ENCODE assay signal across 15 cellular contexts in genomic region chr11:8685820-8686219, GRCh38. TPM values are rescaled to one million over a fixed set of nuclear protein-coding genes. Genes with fewer than 3 reads are reported as not detected.
DNase-seq lines count a peak whose midpoint lies in the region; ATAC-seq and TF ChIP-seq lines count a peak whose summit lies in the region.
"Had no signal": no experiment of that assay in that cellular context is flagged by ENCODE, and none has a peak within 500 bp of the region (broad histone marks: within the 10 kb centered on the region; RNA-seq: fewer than 3 reads in every experiment).

No MANE protein-coding gene starts in this region.

- no peaks in the 10 kb centered on the region for H3K27me3 Mint-ChIP-seq in activated T-cell treated with anti-CD3 and anti-CD28 coated beads, Interleukin-2, amount 50 U/mL, for 72 hours (ENCODE audit: low read depth)
- no peaks in the 10 kb centered on the region for H3K27me3 Mint-ChIP-seq in activated naive CD8-positive, alpha-beta T cell

- H3K27me3 ChIP-seq in MG63 (no peaks in the 10 kb centered on the region), smooth muscle cell (ENCODE audit: low read depth) (no peaks in the 10 kb centered on the region)
- H3K27me3 ChIP-seq: brain microvascular endothelial cell, upper lobe of left lung had no signal

- H3K27ac Mint-ChIP-seq in activated T-cell treated with anti-CD3 and anti-CD28 coated beads, Interleukin-2, amount 50 U/mL, for 72 hours: peak overlapping the region; percentile 96
- peak overlapping the region; percentile 99 for H3K27ac Mint-ChIP-seq in activated naive CD8-positive, alpha-beta T cell

- no peak overlapping the region for H2AFZ ChIP-seq in smooth muscle cell (ENCODE audit: low read depth)

- peak overlapping the region; percentile 97 for H3K4me3 ChIP-seq in MG63
- H3K4me3 ChIP-seq in smooth muscle cell: no peak overlapping the region
- H3K4me3 ChIP-seq: upper lobe of left lung had no signal

- H3K9ac ChIP-seq in smooth muscle cell (ENCODE audit: low read depth): no peak overlapping the region

- H4K20me1 ChIP-seq in smooth muscle cell (ENCODE audit: low read depth): peaks cover 42% of the 10 kb centered on the region

- H3K9me3 Mint-ChIP-seq in activated T-cell treated with anti-CD3 and anti-CD28 coated beads, Interleukin-2, amount 50 U/mL, for 72 hours: peaks cover 0 to under 1% of the 10 kb centered on the region in 2 donors
- no peaks in the 10 kb centered on the region for H3K9me3 Mint-ChIP-seq in activated naive CD8-positive, alpha-beta T cell (ENCODE audit: low read depth)

- peaks cover 19 to 42% of the 10 kb centered on the region in 2 donors for H3K36me3 Mint-ChIP-seq in activated T-cell treated with anti-CD3 and anti-CD28 coated beads, Interleukin-2, amount 50 U/mL, for 72 hours (ENCODE audit: insufficient read depth in 2 of 2)
- H3K36me3 Mint-ChIP-seq in activated naive CD8-positive, alpha-beta T cell: peaks cover 44% of the 10 kb centered on the region

- H3K4me3 Mint-ChIP-seq in activated T-cell treated with anti-CD3 and anti-CD28 coated beads, Interleukin-2, amount 50 U/mL, for 72 hours: peak overlapping the region; percentile 89 to 94
- peak overlapping the region; percentile 98 for H3K4me3 Mint-ChIP-seq in activated naive CD8-positive, alpha-beta T cell

- H3K4me1 ChIP-seq in smooth muscle cell (ENCODE audit: low read depth): peaks cover 41% of the 10 kb centered on the region

- H3F3A ChIP-seq in smooth muscle cell (ENCODE audit: low read depth): peaks cover 59% of the 10 kb centered on the region

- H3K36me3 ChIP-seq in MG63 (peaks cover 66% of the 10 kb centered on the region), smooth muscle cell (ENCODE audit: low read depth) (no peaks in the 10 kb centered on the region)

- no peak for TF ChIP-seq CTCF in smooth muscle cell (IDR thresholded peaks at IDR 0.05; ENCODE audit: borderline replicate concordance, insufficient read depth, poor library complexity, severe bottlenecking)

- H3K79me2 ChIP-seq in smooth muscle cell (ENCODE audit: low read depth): peaks cover 25% of the 10 kb centered on the region

- ATAC-seq in activated T-cell treated with anti-CD3 and anti-CD28 coated beads, Interleukin-2, amount 50 U/mL, for 72 hours (replicated peaks in 1 of 2): no peak
- no peak for ATAC-seq in HG02938 (IDR thresholded peaks at IDR 0.05; ENCODE audit: unreplicated experiment)
- no peak for ATAC-seq in HG03460 (IDR thresholded peaks at IDR 0.05; ENCODE audit: unreplicated experiment)
- ATAC-seq: sciatic nerve had no signal

- peak overlapping the region; percentile 88 for H3K27ac ChIP-seq in smooth muscle cell (ENCODE audit: low read depth)
- H3K27ac ChIP-seq: brain microvascular endothelial cell had no signal

- H3K4me2 ChIP-seq in smooth muscle cell: no peak overlapping the region

- no peaks in the 10 kb centered on the region for H3K9me3 ChIP-seq in MG63
- H3K9me3 ChIP-seq in smooth muscle cell (replicated peaks; ENCODE audit: low read depth): no peaks in the 10 kb centered on the region
- H3K9me3 ChIP-seq: upper lobe of left lung had no signal

- DNase-seq in activated T-cell treated with anti-CD3 and anti-CD28 coated beads, Interleukin-2, amount 50 U/mL, for 72 hours: no peak
- DNase-seq in activated T-cell treated with anti-CD3 and anti-CD28 coated beads, Interleukin-2, amount 50 U/mL, for 48 hours: no peak
- DNase-seq in MG63 (no peak), smooth muscle cell (lab: John Stamatoyannopoulos, UW; ENCODE audit: unreplicated experiment) (no peak), NCI-H526 treated with DMSO at 0.1 percent for 48 hours (lab: John Stamatoyannopoulos, UW) (no peak)
- DNase-seq: brain microvascular endothelial cell, erythroblast, midbrain, NCI-H1092 treated with DMSO at 0.1 percent for 48 hours, NCI-H524, upper lobe of left lung had no signal

- WGBS in smooth muscle cell (ENCODE audit: low lambda C conversion rate): 90% methylated on average over 2 of the region's 2 CpGs

- peaks cover 88% of the 10 kb centered on the region for H3K4me1 Mint-ChIP-seq in activated T-cell treated with anti-CD3 and anti-CD28 coated beads, Interleukin-2, amount 50 U/mL, for 72 hours (ENCODE audit: low read depth)
- H3K4me1 Mint-ChIP-seq in activated naive CD8-positive, alpha-beta T cell (ENCODE audit: low read depth): peaks cover 59% of the 10 kb centered on the region

RNA-seq across cellular contexts. Expression of gene RPL27A, which starts 3.2 kb away (rescaled TPM):
- total RNA-seq in activated T-cell treated with anti-CD3 and anti-CD28 coated beads, Interleukin-2, amount 50 U/mL, for 72 hours: 1,000 to 10,000 TPM; 1,081 to 1,146 TPM
- 1,350 and 4,050 TPM in 2 replicates for total RNA-seq in MG63 (2014; rRNA removed; shearing (Covaris generic); ENCODE audit: low replicate concordance)
- 731 and 1,140 TPM in 2 replicates for total RNA-seq in smooth muscle cell
- 817 and 878 TPM in 2 replicates for polyA plus RNA-seq in smooth muscle cell

RNA-seq across cellular contexts. Expression of gene TRIM66, which starts 3.4 kb away (rescaled TPM):
- total RNA-seq in activated T-cell treated with anti-CD3 and anti-CD28 coated beads, Interleukin-2, amount 50 U/mL, for 72 hours: 10 to 100 TPM; 26.4 to 30.2 TPM
- 0.74 and 1.4 TPM in 2 replicates for total RNA-seq in MG63 (2014; rRNA removed; shearing (Covaris generic); ENCODE audit: low replicate concordance)
- total RNA-seq in smooth muscle cell: 5.8 and 7.1 TPM in 2 replicates
- polyA plus RNA-seq in smooth muscle cell: 0.24 and 0.93 TPM in 2 replicates
